Comparison of ENCODE assay signal across 1 cellular context in the genomic region with DNA sequence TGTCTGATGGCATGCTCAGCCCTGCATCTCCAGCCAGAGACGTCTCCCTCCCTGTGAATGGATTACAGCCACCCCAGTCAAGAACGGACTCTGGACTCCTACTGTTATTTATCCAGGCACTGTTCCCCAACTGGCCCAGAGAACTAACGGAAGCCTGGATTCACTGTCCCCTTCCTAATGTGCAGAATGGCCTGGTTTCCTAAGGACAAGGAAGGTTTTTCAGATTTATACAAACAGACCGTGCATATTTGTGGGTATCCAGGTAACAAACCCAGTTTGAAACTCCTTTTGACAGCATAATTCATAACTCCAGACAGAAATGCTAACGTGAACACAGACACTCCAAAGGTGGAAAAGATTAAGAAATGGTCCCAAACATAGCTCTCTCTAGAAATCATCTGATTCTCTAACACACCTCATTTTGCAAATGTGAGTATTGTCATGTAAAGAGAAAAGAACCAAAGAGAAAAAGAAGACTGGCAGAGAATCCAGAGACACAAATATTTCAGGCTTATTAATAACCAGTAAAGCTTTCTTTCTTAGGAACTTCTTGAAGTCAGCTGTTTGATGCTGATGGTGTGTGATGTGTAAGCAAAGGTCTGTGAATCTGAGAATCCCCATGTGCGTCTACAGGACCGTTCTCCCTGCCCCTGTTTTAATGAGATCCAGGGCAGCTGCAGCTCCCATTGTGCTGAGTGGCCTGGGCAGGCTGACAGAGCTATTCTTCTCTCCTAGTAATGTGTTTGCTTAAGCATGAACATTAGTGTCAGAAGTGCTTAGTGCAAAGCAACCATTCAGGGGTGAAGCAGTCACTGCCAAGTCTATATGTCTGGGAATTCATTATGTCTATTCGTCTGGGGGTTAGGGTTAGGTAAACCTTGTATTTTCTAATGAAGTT.
TF ChIP-seq lines count a peak whose summit lies in the region.

No MANE protein-coding gene starts in this region.

TF ChIP-seq in HepG2, 621 proteins besides CTCF, POLR2A, EP300 and RAD21 (continues in another document):
- TF ChIP-seq, protein P1, sequence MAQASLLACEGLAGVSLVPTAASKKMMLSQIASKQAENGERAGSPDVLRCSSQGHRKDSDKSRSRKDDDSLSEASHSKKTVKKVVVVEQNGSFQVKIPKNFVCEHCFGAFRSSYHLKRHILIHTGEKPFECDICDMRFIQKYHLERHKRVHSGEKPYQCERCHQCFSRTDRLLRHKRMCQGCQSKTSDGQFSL (CRISPR knock-in tag; IDR thresholded peaks at IDR 0.05) = no peak
- TF ChIP-seq NR2F1 (CRISPR knock-in tag; IDR thresholded peaks at IDR 0.05) = no peak; a peak in 1 of 4 replicates
- TF ChIP-seq, protein P2, sequence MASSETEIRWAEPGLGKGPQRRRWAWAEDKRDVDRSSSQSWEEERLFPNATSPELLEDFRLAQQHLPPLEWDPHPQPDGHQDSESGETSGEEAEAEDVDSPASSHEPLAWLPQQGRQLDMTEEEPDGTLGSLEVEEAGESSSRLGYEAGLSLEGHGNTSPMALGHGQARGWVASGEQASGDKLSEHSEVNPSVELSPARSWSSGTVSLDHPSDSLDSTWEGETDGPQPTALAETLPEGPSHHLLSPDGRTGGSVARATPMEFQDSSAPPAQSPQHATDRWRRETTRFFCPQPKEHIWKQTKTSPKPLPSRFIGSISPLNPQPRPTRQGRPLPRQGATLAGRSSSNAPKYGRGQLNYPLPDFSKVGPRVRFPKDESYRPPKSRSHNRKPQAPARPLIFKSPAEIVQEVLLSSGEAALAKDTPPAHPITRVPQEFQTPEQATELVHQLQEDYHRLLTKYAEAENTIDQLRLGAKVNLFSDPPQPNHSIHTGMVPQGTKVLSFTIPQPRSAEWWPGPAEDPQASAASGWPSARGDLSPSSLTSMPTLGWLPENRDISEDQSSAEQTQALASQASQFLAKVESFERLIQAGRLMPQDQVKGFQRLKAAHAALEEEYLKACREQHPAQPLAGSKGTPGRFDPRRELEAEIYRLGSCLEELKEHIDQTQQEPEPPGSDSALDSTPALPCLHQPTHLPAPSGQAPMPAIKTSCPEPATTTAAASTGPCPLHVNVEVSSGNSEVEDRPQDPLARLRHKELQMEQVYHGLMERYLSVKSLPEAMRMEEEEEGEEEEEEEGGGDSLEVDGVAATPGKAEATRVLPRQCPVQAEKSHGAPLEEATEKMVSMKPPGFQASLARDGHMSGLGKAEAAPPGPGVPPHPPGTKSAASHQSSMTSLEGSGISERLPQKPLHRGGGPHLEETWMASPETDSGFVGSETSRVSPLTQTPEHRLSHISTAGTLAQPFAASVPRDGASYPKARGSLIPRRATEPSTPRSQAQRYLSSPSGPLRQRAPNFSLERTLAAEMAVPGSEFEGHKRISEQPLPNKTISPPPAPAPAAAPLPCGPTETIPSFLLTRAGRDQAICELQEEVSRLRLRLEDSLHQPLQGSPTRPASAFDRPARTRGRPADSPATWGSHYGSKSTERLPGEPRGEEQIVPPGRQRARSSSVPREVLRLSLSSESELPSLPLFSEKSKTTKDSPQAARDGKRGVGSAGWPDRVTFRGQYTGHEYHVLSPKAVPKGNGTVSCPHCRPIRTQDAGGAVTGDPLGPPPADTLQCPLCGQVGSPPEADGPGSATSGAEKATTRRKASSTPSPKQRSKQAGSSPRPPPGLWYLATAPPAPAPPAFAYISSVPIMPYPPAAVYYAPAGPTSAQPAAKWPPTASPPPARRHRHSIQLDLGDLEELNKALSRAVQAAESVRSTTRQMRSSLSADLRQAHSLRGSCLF (CRISPR knock-in tag; IDR thresholded peaks at IDR 0.05; ENCODE audit: borderline replicate concordance) = no peak
- TF ChIP-seq LCORL (IDR thresholded peaks at IDR 0.05) = no peak
- 0 out of 2 replicates have a peak, but pooled peaks have one; percentile 32 for TF ChIP-seq LCORL (CRISPR knock-in tag; IDR thresholded peaks at IDR 0.05)
- TF ChIP-seq NFYB (CRISPR knock-in tag; IDR thresholded peaks at IDR 0.05) = no peak
- TF ChIP-seq, protein P3, sequence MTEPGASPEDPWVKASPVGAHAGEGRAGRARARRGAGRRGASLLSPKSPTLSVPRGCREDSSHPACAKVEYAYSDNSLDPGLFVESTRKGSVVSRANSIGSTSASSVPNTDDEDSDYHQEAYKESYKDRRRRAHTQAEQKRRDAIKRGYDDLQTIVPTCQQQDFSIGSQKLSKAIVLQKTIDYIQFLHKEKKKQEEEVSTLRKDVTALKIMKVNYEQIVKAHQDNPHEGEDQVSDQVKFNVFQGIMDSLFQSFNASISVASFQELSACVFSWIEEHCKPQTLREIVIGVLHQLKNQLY (CRISPR knock-in tag; IDR thresholded peaks at IDR 0.05) = no peak
- TF ChIP-seq AGO1 (IDR thresholded peaks at IDR 0.05; ENCODE audit: low read depth, low read length, poor library complexity, severe bottlenecking) = no peak
- TF ChIP-seq ZNF776 (CRISPR knock-in tag; IDR thresholded peaks at IDR 0.05) = 0 out of 2 replicates have a peak, but pooled peaks have one; percentile 22
- TF ChIP-seq TCF7L2 (IDR thresholded peaks at IDR 0.05; ENCODE audit: low read depth, low read length) = no peak
- no peak for TF ChIP-seq ZNF619 (CRISPR knock-in tag; IDR thresholded peaks at IDR 0.05)
- TF ChIP-seq, protein P4, sequence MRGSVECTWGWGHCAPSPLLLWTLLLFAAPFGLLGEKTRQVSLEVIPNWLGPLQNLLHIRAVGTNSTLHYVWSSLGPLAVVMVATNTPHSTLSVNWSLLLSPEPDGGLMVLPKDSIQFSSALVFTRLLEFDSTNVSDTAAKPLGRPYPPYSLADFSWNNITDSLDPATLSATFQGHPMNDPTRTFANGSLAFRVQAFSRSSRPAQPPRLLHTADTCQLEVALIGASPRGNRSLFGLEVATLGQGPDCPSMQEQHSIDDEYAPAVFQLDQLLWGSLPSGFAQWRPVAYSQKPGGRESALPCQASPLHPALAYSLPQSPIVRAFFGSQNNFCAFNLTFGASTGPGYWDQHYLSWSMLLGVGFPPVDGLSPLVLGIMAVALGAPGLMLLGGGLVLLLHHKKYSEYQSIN (CRISPR knock-in tag; IDR thresholded peaks at IDR 0.05; ENCODE audit: borderline replicate concordance) = no peak
- TF ChIP-seq ZSCAN25 (CRISPR knock-in tag; IDR thresholded peaks at IDR 0.05) = no peak
- TF ChIP-seq, protein P5, sequence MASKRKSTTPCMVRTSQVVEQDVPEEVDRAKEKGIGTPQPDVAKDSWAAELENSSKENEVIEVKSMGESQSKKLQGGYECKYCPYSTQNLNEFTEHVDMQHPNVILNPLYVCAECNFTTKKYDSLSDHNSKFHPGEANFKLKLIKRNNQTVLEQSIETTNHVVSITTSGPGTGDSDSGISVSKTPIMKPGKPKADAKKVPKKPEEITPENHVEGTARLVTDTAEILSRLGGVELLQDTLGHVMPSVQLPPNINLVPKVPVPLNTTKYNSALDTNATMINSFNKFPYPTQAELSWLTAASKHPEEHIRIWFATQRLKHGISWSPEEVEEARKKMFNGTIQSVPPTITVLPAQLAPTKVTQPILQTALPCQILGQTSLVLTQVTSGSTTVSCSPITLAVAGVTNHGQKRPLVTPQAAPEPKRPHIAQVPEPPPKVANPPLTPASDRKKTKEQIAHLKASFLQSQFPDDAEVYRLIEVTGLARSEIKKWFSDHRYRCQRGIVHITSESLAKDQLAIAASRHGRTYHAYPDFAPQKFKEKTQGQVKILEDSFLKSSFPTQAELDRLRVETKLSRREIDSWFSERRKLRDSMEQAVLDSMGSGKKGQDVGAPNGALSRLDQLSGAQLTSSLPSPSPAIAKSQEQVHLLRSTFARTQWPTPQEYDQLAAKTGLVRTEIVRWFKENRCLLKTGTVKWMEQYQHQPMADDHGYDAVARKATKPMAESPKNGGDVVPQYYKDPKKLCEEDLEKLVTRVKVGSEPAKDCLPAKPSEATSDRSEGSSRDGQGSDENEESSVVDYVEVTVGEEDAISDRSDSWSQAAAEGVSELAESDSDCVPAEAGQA (IDR thresholded peaks at IDR 0.05; ENCODE audit: low read depth) = no peak
- TF ChIP-seq, protein P5 (CRISPR knock-in tag; IDR thresholded peaks at IDR 0.05; ENCODE audit: borderline replicate concordance) = no peak
- TF ChIP-seq NR2F2 (IDR thresholded peaks at IDR 0.05; ENCODE audit: borderline replicate concordance, low read depth) = no peak
- no peak for TF ChIP-seq ZNF121 (CRISPR knock-in tag; IDR thresholded peaks at IDR 0.05)
- TF ChIP-seq, protein P6, sequence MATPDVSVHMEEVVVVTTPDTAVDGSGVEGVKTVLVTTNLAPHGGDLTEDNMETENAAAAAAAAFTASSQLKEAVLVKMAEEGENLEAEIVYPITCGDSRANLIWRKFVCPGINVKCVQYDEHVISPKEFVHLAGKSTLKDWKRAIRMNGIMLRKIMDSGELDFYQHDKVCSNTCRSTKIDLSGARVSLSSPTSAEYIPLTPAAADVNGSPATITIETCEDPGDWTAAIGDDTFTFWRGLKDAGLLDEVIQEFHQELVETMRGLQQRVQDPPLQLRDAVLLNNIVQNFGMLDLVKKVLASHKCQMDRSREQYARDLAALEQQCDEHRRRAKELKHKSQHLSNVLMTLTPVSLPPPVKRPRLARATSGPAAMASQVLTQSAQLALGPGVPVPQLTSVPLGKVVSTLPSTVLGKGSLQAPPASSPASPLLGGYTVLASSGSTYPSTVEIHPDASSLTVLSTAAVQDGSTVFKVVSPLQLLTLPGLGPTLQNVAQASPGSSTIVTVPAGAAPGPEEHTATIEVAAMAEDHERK (CRISPR knock-in tag; IDR thresholded peaks at IDR 0.05; ENCODE audit: low read depth) = no peak
- no peak for TF ChIP-seq SRSF4 (IDR thresholded peaks at IDR 0.05; ENCODE audit: low read depth, low read length, poor library complexity, severe bottlenecking)
- TF ChIP-seq, protein P7, sequence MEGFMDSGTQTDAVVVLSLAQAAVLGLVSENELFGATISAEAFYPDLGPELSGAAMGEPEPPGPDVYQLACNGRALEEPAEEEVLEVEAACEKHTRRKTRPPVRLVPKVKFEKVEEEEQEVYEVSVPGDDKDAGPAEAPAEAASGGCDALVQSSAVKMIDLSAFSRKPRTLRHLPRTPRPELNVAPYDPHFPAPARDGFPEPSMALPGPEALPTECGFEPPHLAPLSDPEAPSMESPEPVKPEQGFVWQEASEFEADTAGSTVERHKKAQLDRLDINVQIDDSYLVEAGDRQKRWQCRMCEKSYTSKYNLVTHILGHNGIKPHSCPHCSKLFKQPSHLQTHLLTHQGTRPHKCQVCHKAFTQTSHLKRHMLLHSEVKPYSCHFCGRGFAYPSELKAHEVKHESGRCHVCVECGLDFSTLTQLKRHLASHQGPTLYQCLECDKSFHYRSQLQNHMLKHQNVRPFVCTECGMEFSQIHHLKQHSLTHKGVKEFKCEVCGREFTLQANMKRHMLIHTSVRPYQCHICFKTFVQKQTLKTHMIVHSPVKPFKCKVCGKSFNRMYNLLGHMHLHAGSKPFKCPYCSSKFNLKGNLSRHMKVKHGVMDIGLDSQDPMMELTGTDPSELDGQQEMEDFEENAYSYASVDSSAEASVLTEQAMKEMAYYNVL (CRISPR knock-in tag; IDR thresholded peaks at IDR 0.05; ENCODE audit: borderline replicate concordance) = no peak
- TF ChIP-seq ZSCAN9 (CRISPR knock-in tag; IDR thresholded peaks at IDR 0.05; ENCODE audit: borderline replicate concordance) = peak; percentile 30; the same call in 1 of the 2 replicates
- TF ChIP-seq, protein P8, sequence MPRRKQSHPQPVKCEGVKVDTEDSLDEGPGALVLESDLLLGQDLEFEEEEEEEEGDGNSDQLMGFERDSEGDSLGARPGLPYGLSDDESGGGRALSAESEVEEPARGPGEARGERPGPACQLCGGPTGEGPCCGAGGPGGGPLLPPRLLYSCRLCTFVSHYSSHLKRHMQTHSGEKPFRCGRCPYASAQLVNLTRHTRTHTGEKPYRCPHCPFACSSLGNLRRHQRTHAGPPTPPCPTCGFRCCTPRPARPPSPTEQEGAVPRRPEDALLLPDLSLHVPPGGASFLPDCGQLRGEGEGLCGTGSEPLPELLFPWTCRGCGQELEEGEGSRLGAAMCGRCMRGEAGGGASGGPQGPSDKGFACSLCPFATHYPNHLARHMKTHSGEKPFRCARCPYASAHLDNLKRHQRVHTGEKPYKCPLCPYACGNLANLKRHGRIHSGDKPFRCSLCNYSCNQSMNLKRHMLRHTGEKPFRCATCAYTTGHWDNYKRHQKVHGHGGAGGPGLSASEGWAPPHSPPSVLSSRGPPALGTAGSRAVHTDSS (CRISPR knock-in tag; conservative IDR thresholded peaks at IDR 0.05) = no peak
- no peak for TF ChIP-seq HCFC1 (IDR thresholded peaks at IDR 0.05; ENCODE audit: low read depth, low read length)
- no peak for TF ChIP-seq ESRRA (CRISPR knock-in tag; IDR thresholded peaks at IDR 0.05; ENCODE audit: low read depth)
- TF ChIP-seq CREM (IDR thresholded peaks at IDR 0.05) = no peak
- no peak for TF ChIP-seq CREM (CRISPR knock-in tag; IDR thresholded peaks at IDR 0.05)
- no peak for TF ChIP-seq RBFOX2 (IDR thresholded peaks at IDR 0.05; ENCODE audit: low read depth, low read length)
- TF ChIP-seq ZNF24 (IDR thresholded peaks at IDR 0.05) = no peak
- no peak for TF ChIP-seq MTF1 (CRISPR knock-in tag; IDR thresholded peaks at IDR 0.05)
- TF ChIP-seq, protein P9, sequence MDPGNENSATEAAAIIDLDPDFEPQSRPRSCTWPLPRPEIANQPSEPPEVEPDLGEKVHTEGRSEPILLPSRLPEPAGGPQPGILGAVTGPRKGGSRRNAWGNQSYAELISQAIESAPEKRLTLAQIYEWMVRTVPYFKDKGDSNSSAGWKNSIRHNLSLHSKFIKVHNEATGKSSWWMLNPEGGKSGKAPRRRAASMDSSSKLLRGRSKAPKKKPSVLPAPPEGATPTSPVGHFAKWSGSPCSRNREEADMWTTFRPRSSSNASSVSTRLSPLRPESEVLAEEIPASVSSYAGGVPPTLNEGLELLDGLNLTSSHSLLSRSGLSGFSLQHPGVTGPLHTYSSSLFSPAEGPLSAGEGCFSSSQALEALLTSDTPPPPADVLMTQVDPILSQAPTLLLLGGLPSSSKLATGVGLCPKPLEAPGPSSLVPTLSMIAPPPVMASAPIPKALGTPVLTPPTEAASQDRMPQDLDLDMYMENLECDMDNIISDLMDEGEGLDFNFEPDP (CRISPR knock-in tag; conservative IDR thresholded peaks at IDR 0.05) = no peak
- no peak; the same call in 1 of the 2 replicates for TF ChIP-seq HDAC2 (CRISPR knock-in tag; IDR thresholded peaks at IDR 0.05)
- TF ChIP-seq JARID2 (CRISPR knock-in tag; IDR thresholded peaks at IDR 0.05; ENCODE audit: insufficient replicate concordance) = no peak
- TF ChIP-seq FIP1L1 (IDR thresholded peaks at IDR 0.05; ENCODE audit: borderline replicate concordance, insufficient read depth, low read depth, low read length) = no peak
- TF ChIP-seq KDM5B (CRISPR knock-in tag; IDR thresholded peaks at IDR 0.05; ENCODE audit: borderline replicate concordance) = no peak
- no peak for TF ChIP-seq ZNF3 (CRISPR knock-in tag; IDR thresholded peaks at IDR 0.05)
